In genomic region chr1:32393832-32394140, GRCh38 we compare ENCODE assay signal across 8 cellular contexts. TPM values are rescaled to one million over a fixed set of nuclear protein-coding genes. Genes with fewer than 3 reads are reported as not detected.
A peak's percentile ranks its signal among the peaks of the same experiment; 100 is the strongest.
DNase-seq lines count a peak whose midpoint lies in the region; ATAC-seq, FAIRE-seq and TF ChIP-seq lines count a peak whose summit lies in the region.

No MANE protein-coding gene starts in this region.

- peak overlapping the region; percentile 84 for H3K4me3 ChIP-seq in MG63
- H3K4me3 ChIP-seq in iPS-11a (ENCODE audit: low read depth, low read length): peak overlapping the region; percentile 99
- H3K4me3 ChIP-seq in small intestine (ENCODE audit: low read depth in 1 of 2, low read length in 2 of 2): peak overlapping the region; percentile 61 to 88

- H3K9me3 ChIP-seq in MG63 (no peaks in the 10 kb centered on the region), small intestine (ENCODE audit: control insufficient read depth, low read depth) (no peaks in the 10 kb centered on the region)

- H3K36me3 ChIP-seq in MG63 (peaks cover 21% of the 10 kb centered on the region), small intestine (ENCODE audit: control insufficient read depth in 2 of 2, insufficient read depth in 2 of 2, low read length in 2 of 2) (peaks cover 0 to 10% of the 10 kb centered on the region in 2 donors)

- H3K27me3 Mint-ChIP-seq in CD14-positive monocyte (ENCODE audit: low read depth in 3 of 3): peaks cover 0 to 2% (median 0%) of the 10 kb centered on the region in 3 donors

- H3K27ac ChIP-seq in adipose tissue (ENCODE audit: low read depth, low read length): peak overlapping the region; percentile 13
- H3K27ac ChIP-seq in small intestine (ENCODE audit: low read depth in 1 of 2, low read length in 1 of 2): peak overlapping the region; percentile 86 to 95

- H3K4me1 ChIP-seq in small intestine (ENCODE audit: control insufficient read depth in 2 of 2, insufficient read depth in 1 of 2, low read depth in 1 of 2, low read length in 1 of 2): peaks cover 0 to 8% of the 10 kb centered on the region in 2 donors

- H3K36me3 Mint-ChIP-seq in CD14-positive monocyte: peaks cover 2 to 3% of the 10 kb centered on the region in 2 donors

- H3K4me1 Mint-ChIP-seq in CD14-positive monocyte: peaks cover 21% of the 10 kb centered on the region

- ATAC-seq in GM21447 (IDR thresholded peaks at IDR 0.05; ENCODE audit: unreplicated experiment) (peak; percentile 7), HG03097 (IDR thresholded peaks at IDR 0.05; ENCODE audit: low FRiP score, unreplicated experiment) (no peak)

- DNase-seq in CD14-positive monocyte (ENCODE audit: low spot score) (peak; percentile 49), MG63 (peak; percentile 56), small intestine (peak; percentile 61), KG1 (lab: John Stamatoyannopoulos, UW) (no peak)

- 2% methylated on average over 15 of the region's 15 CpGs for WGBS in adipose tissue, 3 donors
- 1 to 2% (median 1%) methylated on average over 15 of the region's 15 CpGs for WGBS in small intestine, 3 donors

- peaks cover 0 to 4% (median 0%) of the 10 kb centered on the region in 7 donors for H3K9me3 Mint-ChIP-seq in CD14-positive monocyte

- no peak for TF ChIP-seq CTCF in CD14-positive monocyte (IDR thresholded peaks at IDR 0.05)

- H3K27ac Mint-ChIP-seq in CD14-positive monocyte: peak overlapping the region; percentile 99 to 100 (median 99)

- H3K4me3 Mint-ChIP-seq in CD14-positive monocyte: peak overlapping the region; percentile 98 to 100

- FAIRE-seq in small intestine (lab: Jason Lieb, UNC): no peak

- intact Hi-C loops in CD14-positive monocyte (cut with micrococcal nuclease): loop anchor here in 1 of 2 donors (1.0 to 10.0 kb wide), 7 partner anchors 41 to 1679 kb away; partner anchors contain the start of genes EIF3I, HDAC1, MARCKSL1 and S100PBP

- no peaks in the 10 kb centered on the region for H3K27me3 ChIP-seq in MG63
- H3K27me3 ChIP-seq in small intestine (ENCODE audit: control insufficient read depth in 2 of 2, insufficient read depth in 2 of 2, low read length in 2 of 2): no peaks in the 10 kb centered on the region

RNA-seq across cellular contexts. Expression of gene BSDC1, which starts 0.5 kb away (rescaled TPM):
- polyA plus RNA-seq in CD14-positive monocyte: 10 to 100 TPM; 19.0 to 23.7 TPM
- 35.8 and 52.2 TPM in 2 replicates for total RNA-seq in MG63 (2014; rRNA removed; shearing (Covaris generic); ENCODE audit: low replicate concordance)
- 10 to 100 TPM; 38.7 to 43.1 (median 43.0) TPM for polyA plus RNA-seq in adipose tissue
- 10 to 100 TPM; 38.5 to 39.7 (median 39.1) TPM for polyA plus RNA-seq in small intestine

RNA-seq across cellular contexts. Expression of gene TSSK3, which starts 31.4 kb away (rescaled TPM):
- polyA plus RNA-seq in CD14-positive monocyte (1 to 10 TPM in 1 of 2 donors, under 1 TPM in 1; 0.35 to 1.1 TPM), adipose tissue (under 1 TPM; 0.22 to 0.66 (median 0.34) TPM), small intestine (under 1 TPM in 2 of 3 donors, not detected in 1; 0.45 to 0.48 TPM)
- not detected in 2 replicates for total RNA-seq in MG63 (2014; rRNA removed; shearing (Covaris generic); ENCODE audit: low replicate concordance)

RNA-seq across cellular contexts. Expression of gene FAM229A, which starts 31.5 kb away (rescaled TPM):
- polyA plus RNA-seq in CD14-positive monocyte (not detected), adipose tissue (1 to 10 TPM; 4.3 to 5.2 (median 4.8) TPM), small intestine (10 to 100 TPM in 2 of 3 donors, 1 to 10 TPM in 1; 4.9 to 69.8 (median 44.9) TPM)
- 0.10 TPM in 1 of 2 replicates, not detected in the other for total RNA-seq in MG63 (2014; rRNA removed; shearing (Covaris generic); ENCODE audit: low replicate concordance)

RNA-seq across cellular contexts. Expression of gene MARCKSL1, which starts 57.8 kb away (rescaled TPM):
- polyA plus RNA-seq in CD14-positive monocyte: 10 to 100 TPM; 13.9 to 40.3 TPM
- 12.6 and 19.1 TPM in 2 replicates for total RNA-seq in MG63 (2014; rRNA removed; shearing (Covaris generic); ENCODE audit: low replicate concordance)
- 100 to 1,000 TPM in 1 of 3 donors, 10 to 100 TPM in 2; 14.5 to 197 (median 49.5) TPM for polyA plus RNA-seq in adipose tissue
- polyA plus RNA-seq in small intestine: 100 to 1,000 TPM in 1 of 3 donors, 10 to 100 TPM in 2; 55.9 to 132 (median 56.7) TPM
